In genomic region chr19:3061214-3062161, GRCh38 we compare ENCODE assay signal across 1 cellular context.
A peak's percentile ranks its signal among the peaks of the same experiment; 100 is the strongest.
TF ChIP-seq lines count a peak whose summit lies in the region.

No MANE protein-coding gene starts in this region.

TF ChIP-seq in GM12878, 131 proteins besides CTCF, POLR2A, EP300 and RAD21 (continued from another document and continues in another):
- no peak for TF ChIP-seq ZBTB40 (IDR thresholded peaks at IDR 0.05; ENCODE audit: borderline replicate concordance)
- TF ChIP-seq SP1 (IDR thresholded peaks at IDR 0.05; ENCODE audit: low read depth, low read length) = no peak
- TF ChIP-seq, protein P1, sequence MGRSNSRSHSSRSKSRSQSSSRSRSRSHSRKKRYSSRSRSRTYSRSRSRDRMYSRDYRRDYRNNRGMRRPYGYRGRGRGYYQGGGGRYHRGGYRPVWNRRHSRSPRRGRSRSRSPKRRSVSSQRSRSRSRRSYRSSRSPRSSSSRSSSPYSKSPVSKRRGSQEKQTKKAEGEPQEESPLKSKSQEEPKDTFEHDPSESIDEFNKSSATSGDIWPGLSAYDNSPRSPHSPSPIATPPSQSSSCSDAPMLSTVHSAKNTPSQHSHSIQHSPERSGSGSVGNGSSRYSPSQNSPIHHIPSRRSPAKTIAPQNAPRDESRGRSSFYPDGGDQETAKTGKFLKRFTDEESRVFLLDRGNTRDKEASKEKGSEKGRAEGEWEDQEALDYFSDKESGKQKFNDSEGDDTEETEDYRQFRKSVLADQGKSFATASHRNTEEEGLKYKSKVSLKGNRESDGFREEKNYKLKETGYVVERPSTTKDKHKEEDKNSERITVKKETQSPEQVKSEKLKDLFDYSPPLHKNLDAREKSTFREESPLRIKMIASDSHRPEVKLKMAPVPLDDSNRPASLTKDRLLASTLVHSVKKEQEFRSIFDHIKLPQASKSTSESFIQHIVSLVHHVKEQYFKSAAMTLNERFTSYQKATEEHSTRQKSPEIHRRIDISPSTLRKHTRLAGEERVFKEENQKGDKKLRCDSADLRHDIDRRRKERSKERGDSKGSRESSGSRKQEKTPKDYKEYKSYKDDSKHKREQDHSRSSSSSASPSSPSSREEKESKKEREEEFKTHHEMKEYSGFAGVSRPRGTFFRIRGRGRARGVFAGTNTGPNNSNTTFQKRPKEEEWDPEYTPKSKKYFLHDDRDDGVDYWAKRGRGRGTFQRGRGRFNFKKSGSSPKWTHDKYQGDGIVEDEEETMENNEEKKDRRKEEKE (IDR thresholded peaks at IDR 0.05) = no peak
- peak; percentile 60; the same call in 1 of the 2 replicates for TF ChIP-seq ESRRA (IDR thresholded peaks at IDR 0.05; ENCODE audit: low read length)
- TF ChIP-seq CBX5 (IDR thresholded peaks at IDR 0.05; ENCODE audit: low read depth) = no peak
- no peak for TF ChIP-seq ETV6 (conservative IDR thresholded peaks at IDR 0.05 in 1 of 2, IDR thresholded peaks at IDR 0.05 in 1 of 2; ENCODE audit: borderline replicate concordance in 1 of 2, low read depth in 1 of 2)
- TF ChIP-seq EGR1 (IDR thresholded peaks at IDR 0.05; ENCODE audit: borderline replicate concordance in 1 of 2, low read depth in 2 of 2, low read length in 2 of 2) = peak in 1 of 2 experiments; percentile 93; a peak in 2 of 3 replicates
- no peak for TF ChIP-seq MYB (IDR thresholded peaks at IDR 0.05; ENCODE audit: borderline replicate concordance, low read depth, low read length)
- TF ChIP-seq SMAD1 (IDR thresholded peaks at IDR 0.05; ENCODE audit: low read depth, partially characterized antibody) = peak; percentile 39
- TF ChIP-seq TAF1 (IDR thresholded peaks at IDR 0.05; ENCODE audit: borderline replicate concordance, low read depth, low read length) = no peak
- no peak for TF ChIP-seq ZBTB11 (CRISPR knock-in tag; IDR thresholded peaks at IDR 0.05)
- no peak for TF ChIP-seq SPI1 (IDR thresholded peaks at IDR 0.05; ENCODE audit: borderline replicate concordance, insufficient read depth, low read depth, low read length)
- no peak for TF ChIP-seq ZNF217 (IDR thresholded peaks at IDR 0.05)
- TF ChIP-seq, protein P2, sequence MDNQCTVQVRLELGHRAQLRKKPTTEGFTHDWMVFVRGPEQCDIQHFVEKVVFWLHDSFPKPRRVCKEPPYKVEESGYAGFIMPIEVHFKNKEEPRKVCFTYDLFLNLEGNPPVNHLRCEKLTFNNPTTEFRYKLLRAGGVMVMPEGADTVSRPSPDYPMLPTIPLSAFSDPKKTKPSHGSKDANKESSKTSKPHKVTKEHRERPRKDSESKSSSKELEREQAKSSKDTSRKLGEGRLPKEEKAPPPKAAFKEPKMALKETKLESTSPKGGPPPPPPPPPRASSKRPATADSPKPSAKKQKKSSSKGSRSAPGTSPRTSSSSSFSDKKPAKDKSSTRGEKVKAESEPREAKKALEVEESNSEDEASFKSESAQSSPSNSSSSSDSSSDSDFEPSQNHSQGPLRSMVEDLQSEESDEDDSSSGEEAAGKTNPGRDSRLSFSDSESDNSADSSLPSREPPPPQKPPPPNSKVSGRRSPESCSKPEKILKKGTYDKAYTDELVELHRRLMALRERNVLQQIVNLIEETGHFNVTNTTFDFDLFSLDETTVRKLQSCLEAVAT (IDR thresholded peaks at IDR 0.05) = peak; percentile 75; the same call in 1 of the 2 replicates
- no peak for TF ChIP-seq STAT3 (IDR thresholded peaks at IDR 0.05; ENCODE audit: low read depth, low read length)
- 0 out of 2 replicates have a peak, but pooled peaks have one; percentile 69 for TF ChIP-seq SMARCA5 (IDR thresholded peaks at IDR 0.05)
- TF ChIP-seq RFX5 (IDR thresholded peaks at IDR 0.05; ENCODE audit: low read depth, low read length) = no peak
- TF ChIP-seq USF1 (IDR thresholded peaks at IDR 0.05; ENCODE audit: borderline replicate concordance, extremely low read length, insufficient read depth, low read depth, low read length) = no peak
- no peak for TF ChIP-seq RELB (IDR thresholded peaks at IDR 0.05; ENCODE audit: low read depth)
- no peak for TF ChIP-seq BMI1 (IDR thresholded peaks at IDR 0.05; ENCODE audit: borderline replicate concordance)
- TF ChIP-seq CHD4 (IDR thresholded peaks at IDR 0.05) = no peak
- TF ChIP-seq, protein P3, sequence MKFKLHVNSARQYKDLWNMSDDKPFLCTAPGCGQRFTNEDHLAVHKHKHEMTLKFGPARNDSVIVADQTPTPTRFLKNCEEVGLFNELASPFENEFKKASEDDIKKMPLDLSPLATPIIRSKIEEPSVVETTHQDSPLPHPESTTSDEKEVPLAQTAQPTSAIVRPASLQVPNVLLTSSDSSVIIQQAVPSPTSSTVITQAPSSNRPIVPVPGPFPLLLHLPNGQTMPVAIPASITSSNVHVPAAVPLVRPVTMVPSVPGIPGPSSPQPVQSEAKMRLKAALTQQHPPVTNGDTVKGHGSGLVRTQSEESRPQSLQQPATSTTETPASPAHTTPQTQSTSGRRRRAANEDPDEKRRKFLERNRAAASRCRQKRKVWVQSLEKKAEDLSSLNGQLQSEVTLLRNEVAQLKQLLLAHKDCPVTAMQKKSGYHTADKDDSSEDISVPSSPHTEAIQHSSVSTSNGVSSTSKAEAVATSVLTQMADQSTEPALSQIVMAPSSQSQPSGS (IDR thresholded peaks at IDR 0.05; ENCODE audit: low read length) = no peak
- no peak for TF ChIP-seq FOXK2 (IDR thresholded peaks at IDR 0.05)
- TF ChIP-seq ZNF592 (IDR thresholded peaks at IDR 0.05) = no peak
- no peak for TF ChIP-seq ZNF622 (IDR thresholded peaks at IDR 0.05)
- TF ChIP-seq, protein P4, sequence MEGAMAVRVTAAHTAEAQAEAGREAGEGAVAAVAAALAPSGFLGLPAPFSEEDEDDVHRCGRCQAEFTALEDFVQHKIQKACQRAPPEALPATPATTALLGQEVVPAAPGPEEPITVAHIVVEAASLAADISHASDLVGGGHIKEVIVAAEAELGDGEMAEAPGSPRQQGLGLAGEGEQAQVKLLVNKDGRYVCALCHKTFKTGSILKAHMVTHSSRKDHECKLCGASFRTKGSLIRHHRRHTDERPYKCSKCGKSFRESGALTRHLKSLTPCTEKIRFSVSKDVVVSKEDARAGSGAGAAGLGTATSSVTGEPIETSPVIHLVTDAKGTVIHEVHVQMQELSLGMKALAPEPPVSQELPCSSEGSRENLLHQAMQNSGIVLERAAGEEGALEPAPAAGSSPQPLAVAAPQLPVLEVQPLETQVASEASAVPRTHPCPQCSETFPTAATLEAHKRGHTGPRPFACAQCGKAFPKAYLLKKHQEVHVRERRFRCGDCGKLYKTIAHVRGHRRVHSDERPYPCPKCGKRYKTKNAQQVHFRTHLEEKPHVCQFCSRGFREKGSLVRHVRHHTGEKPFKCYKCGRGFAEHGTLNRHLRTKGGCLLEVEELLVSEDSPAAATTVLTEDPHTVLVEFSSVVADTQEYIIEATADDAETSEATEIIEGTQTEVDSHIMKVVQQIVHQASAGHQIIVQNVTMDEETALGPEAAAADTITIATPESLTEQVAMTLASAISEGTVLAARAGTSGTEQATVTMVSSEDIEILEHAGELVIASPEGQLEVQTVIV (IDR thresholded peaks at IDR 0.05; ENCODE audit: borderline replicate concordance, partially characterized antibody) = peak; percentile 22
- no peak for TF ChIP-seq WRNIP1 (IDR thresholded peaks at IDR 0.05; ENCODE audit: borderline replicate concordance, low read depth, low read length)
- TF ChIP-seq, protein P5, sequence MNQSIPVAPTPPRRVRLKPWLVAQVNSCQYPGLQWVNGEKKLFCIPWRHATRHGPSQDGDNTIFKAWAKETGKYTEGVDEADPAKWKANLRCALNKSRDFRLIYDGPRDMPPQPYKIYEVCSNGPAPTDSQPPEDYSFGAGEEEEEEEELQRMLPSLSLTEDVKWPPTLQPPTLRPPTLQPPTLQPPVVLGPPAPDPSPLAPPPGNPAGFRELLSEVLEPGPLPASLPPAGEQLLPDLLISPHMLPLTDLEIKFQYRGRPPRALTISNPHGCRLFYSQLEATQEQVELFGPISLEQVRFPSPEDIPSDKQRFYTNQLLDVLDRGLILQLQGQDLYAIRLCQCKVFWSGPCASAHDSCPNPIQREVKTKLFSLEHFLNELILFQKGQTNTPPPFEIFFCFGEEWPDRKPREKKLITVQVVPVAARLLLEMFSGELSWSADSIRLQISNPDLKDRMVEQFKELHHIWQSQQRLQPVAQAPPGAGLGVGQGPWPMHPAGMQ (IDR thresholded peaks at IDR 0.05; ENCODE audit: borderline replicate concordance) = no peak
